In genomic region chr4:7377223-7377865, GRCh38 we compare ENCODE assay signal across 19 cellular contexts. TPM values are rescaled to one million over a fixed set of nuclear protein-coding genes. Genes with fewer than 3 reads are reported as not detected.
DNase-seq lines count a peak whose midpoint lies in the region; ATAC-seq lines count a peak whose summit lies in the region.
"Had no signal": no experiment of that assay in that cellular context is flagged by ENCODE, and none has a peak within 500 bp of the region (broad histone marks: within the 10 kb centered on the region; RNA-seq: fewer than 3 reads in every experiment).

No MANE protein-coding gene starts in this region.

- no peaks in the 10 kb centered on the region for H3K9me3 Mint-ChIP-seq in immature natural killer cell
- H3K9me3 Mint-ChIP-seq: T-cell had no signal

- H3K27ac ChIP-seq in BLaER1 treated with 17β-estradiol and CSF1 and Interleukin-3, amounts not matched to agents 10 nM and 100 nM: peak overlapping the region in 9 of 11 experiments; percentile 23 to 81 (median 67); a peak in 18 of 22 replicates
- H3K27ac ChIP-seq: GM23248, SJSA1 had no signal

- no peaks in the 10 kb centered on the region for H3K36me3 Mint-ChIP-seq in immature natural killer cell
- H3K36me3 Mint-ChIP-seq: IgD-negative memory B cell, T-cell had no signal

- peak overlapping the region in 3 of 10 experiments; percentile 20 to 49 (median 36); a peak in 2 of 20 replicates for H3K4me3 ChIP-seq in BLaER1 treated with 17β-estradiol and CSF1 and Interleukin-3, amounts not matched to agents 10 nM and 100 nM
- H3K4me3 ChIP-seq: GM23248, SJSA1 had no signal

- ATAC-seq in HG02678 (IDR thresholded peaks at IDR 0.05; ENCODE audit: unreplicated experiment) (no peak), GM18519 (IDR thresholded peaks at IDR 0.05; ENCODE audit: low FRiP score, unreplicated experiment) (no peak)
- ATAC-seq: HCT116, T-cell had no signal

- H3K4me1 ChIP-seq in BLaER1 treated with 17β-estradiol and CSF1 and Interleukin-3, amounts not matched to agents 10 nM and 100 nM: peaks cover 58 to 100% (median 97%) of the 10 kb centered on the region in 10 experiments
- H3K4me1 ChIP-seq: SJSA1 had no signal

- peak overlapping the region in 3 of 5 donors; percentile 0 to 41 (median 6) for H3K4me3 Mint-ChIP-seq in immature natural killer cell
- H3K4me3 Mint-ChIP-seq: IgD-negative memory B cell, T-cell had no signal

- H3K4me1 Mint-ChIP-seq in immature natural killer cell: peaks cover 12 to 13% of the 10 kb centered on the region in 2 donors
- H3K4me1 Mint-ChIP-seq: T-cell had no signal

- H3K4me2 ChIP-seq in BLaER1 treated with 17β-estradiol and CSF1 and Interleukin-3, amounts not matched to agents 10 nM and 100 nM: peak overlapping the region; percentile 44 to 94 (median 79)

- H3K9me3 ChIP-seq in BLaER1 treated with 17β-estradiol and CSF1 and Interleukin-3, amounts not matched to agents 10 nM and 100 nM (replicated peaks in 1 of 11): peaks cover 8 to 19% (median 14%) of the 10 kb centered on the region in 11 experiments
- H3K9me3 ChIP-seq: SJSA1 had no signal

- H3K9ac ChIP-seq in BLaER1 treated with 17β-estradiol and CSF1 and Interleukin-3, amounts not matched to agents 10 nM and 100 nM: peak overlapping the region in 7 of 11 experiments; percentile 3 to 70 (median 52); a peak in 10 of 22 replicates
- H3K9ac ChIP-seq: GM23248 had no signal

- H3K36me3 ChIP-seq in BLaER1 treated with 17β-estradiol and CSF1 and Interleukin-3, amounts not matched to agents 10 nM and 100 nM: peaks cover 0 to 6% (median 0%) of the 10 kb centered on the region in 11 experiments; a peak in 1 of 22 replicates
- H3K36me3 ChIP-seq: SJSA1 had no signal

- DNase-seq in NCI-H2081 (lab: John Stamatoyannopoulos, UW) (peak; percentile 32 to 80), NCI-H2081 treated with DMSO at 0.1 percent for 48 hours (lab: John Stamatoyannopoulos, UW) (no peak), UCSD-AML1 (lab: John Stamatoyannopoulos, UW; ENCODE audit: unreplicated experiment) (peak; percentile 74), immature natural killer cell (no peak), putamen (ENCODE audit: low spot score) (no peak)
- DNase-seq: DMS53, GM23248, NCI-H1436, NCI-H2107, NCI-H82, OCI-M1, RPMI8226, T-cell had no signal

- no peaks in the 10 kb centered on the region for H4K20me1 ChIP-seq in BLaER1 treated with 17β-estradiol and CSF1 and Interleukin-3, amounts not matched to agents 10 nM and 100 nM

- H3K27ac Mint-ChIP-seq in immature natural killer cell: peak overlapping the region in 1 of 6 donors; percentile 11
- H3K27ac Mint-ChIP-seq: IgD-negative memory B cell, T-cell had no signal

- peaks cover 12 to 21% (median 12%) of the 10 kb centered on the region in 3 donors for H3K27me3 Mint-ChIP-seq in immature natural killer cell (ENCODE audit: low read depth in 3 of 3)

- peaks cover 0 to 15% (median 0%) of the 10 kb centered on the region in 11 experiments; a peak in 3 of 22 replicates for H3K27me3 ChIP-seq in BLaER1 treated with 17β-estradiol and CSF1 and Interleukin-3, amounts not matched to agents 10 nM and 100 nM
- H3K27me3 ChIP-seq: SJSA1 had no signal

RNA-seq across cellular contexts. Expression of gene PSAPL1, which starts 57.4 kb away (rescaled TPM):
- polyA plus RNA-seq in immature natural killer cell: not detected
- polyA plus RNA-seq: GM23248, IgD-negative memory B cell had no signal

Comparison
In these comparisons a context has a peak if more than half of its experiments do, and no peak if none do; other contexts are left out.
1. DNase-seq: peak in NCI-H2081 (2 of 2) and UCSD-AML1 (single experiment); none in NCI-H2081 treated with DMSO at 0.1 percent for 48 hours (single experiment), immature natural killer cell (0 of 3) and putamen (single experiment).